In the genomic region with DNA sequence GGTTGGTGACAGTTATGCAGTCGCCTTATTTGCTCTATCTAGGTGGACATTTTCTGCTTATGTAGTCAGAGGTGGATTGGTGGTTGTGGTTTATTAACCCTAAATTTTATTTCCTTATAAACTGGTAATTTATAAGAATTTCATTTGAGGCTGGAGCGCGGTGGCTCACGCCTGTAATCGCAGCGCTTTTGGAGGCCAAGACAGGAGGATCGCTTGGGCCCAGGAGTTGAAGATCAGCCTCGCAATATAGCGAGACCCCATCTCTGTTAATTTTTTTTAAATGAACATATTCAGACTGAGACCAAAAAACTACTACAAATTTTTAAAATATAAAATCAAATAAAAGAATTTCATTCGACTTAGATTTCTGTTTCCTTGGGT, we compare ENCODE assay signal across 8 cellular contexts. TPM values are rescaled to one million over a fixed set of nuclear protein-coding genes. Genes with fewer than 3 reads are reported as not detected.
DNase-seq lines count a peak whose midpoint lies in the region; ATAC-seq and TF ChIP-seq lines count a peak whose summit lies in the region.

No MANE protein-coding gene starts in this region.

- H3K27me3 ChIP-seq in iPS-15b (ENCODE audit: control insufficient read depth, insufficient read depth, low read length), result no peaks in the 10 kb centered on the region

- CTCF ChIA-PET in activated CD8-positive, alpha-beta T cell treated with anti-CD3 and anti-CD28 coated beads, Interleukin-2, amount 10 ng/mL, durations not matched to agents 7 days and 5 days (lab: Charles Lee), result interaction anchor here (0.9 to 1.0 kb wide), 2 partner anchors 10 to 62 kb away, joined by 3 read pairs; no protein-coding TSS in a partner anchor

- DNase-seq in HFFc6 (peak; percentile 8), GM19238 (ENCODE audit: insufficient read length, low spot score) (no peak), foreskin melanocyte (no peak)
- no peak for DNase-seq in activated CD8-positive, alpha-beta T cell treated with anti-CD3 and anti-CD28 coated beads, Interleukin-2, amount 10 ng/mL, durations not matched to agents 7 days and 5 days
- DNase-seq in activated effector memory CD4-positive, alpha-beta T cell treated with anti-CD3 and anti-CD28 coated beads, Interleukin-2, amount 50 U/mL, for 16 hours, result no peak

- peaks cover 6% of the 10 kb centered on the region for H3K36me3 ChIP-seq in iPS-15b (ENCODE audit: control insufficient read depth, insufficient read depth, low read length)

- no peak for ATAC-seq in activated CD8-positive, alpha-beta T cell treated with anti-CD3 and anti-CD28 coated beads, Interleukin-2, amount 10 ng/mL, durations not matched to agents 7 days and 5 days
- ATAC-seq in stimulated activated memory B cell treated with anti-CD40 and anti-IgM and Interleukin-4, amounts not matched to agents 10 μg/mL and 1 μg/mL and 100 μg/mL, for 72 hours, result no peak
- no peak for ATAC-seq in GM18909 (IDR thresholded peaks at IDR 0.05; ENCODE audit: poor library complexity, unreplicated experiment)

- peak overlapping the region; percentile 96 for H3K27ac Mint-ChIP-seq in HFFc6
- H3K27ac Mint-ChIP-seq in activated CD8-positive, alpha-beta T cell treated with anti-CD3 and anti-CD28 coated beads, Interleukin-2, amount 10 ng/mL, durations not matched to agents 7 days and 5 days, result peak overlapping the region; percentile 80
- peak overlapping the region; percentile 86 for H3K27ac Mint-ChIP-seq in stimulated activated memory B cell treated with anti-CD40 and anti-IgM and Interleukin-4, amounts not matched to agents 10 μg/mL and 1 μg/mL and 100 μg/mL, for 72 hours

- peaks cover 37% of the 10 kb centered on the region for H3K36me3 Mint-ChIP-seq in HFFc6 (ENCODE audit: low read depth)
- peaks cover 22% of the 10 kb centered on the region for H3K36me3 Mint-ChIP-seq in activated CD8-positive, alpha-beta T cell treated with anti-CD3 and anti-CD28 coated beads, Interleukin-2, amount 10 ng/mL, durations not matched to agents 7 days and 5 days (ENCODE audit: low read depth)
- peaks cover 13% of the 10 kb centered on the region for H3K36me3 Mint-ChIP-seq in stimulated activated memory B cell treated with anti-CD40 and anti-IgM and Interleukin-4, amounts not matched to agents 10 μg/mL and 1 μg/mL and 100 μg/mL, for 72 hours

- peak overlapping the region; percentile 91 for H3K9ac ChIP-seq in iPS-15b (ENCODE audit: low read depth, low read length)

- no peaks in the 10 kb centered on the region; the same call in none of the 2 replicates for H3K27me3 Mint-ChIP-seq in HFFc6 (ENCODE audit: insufficient read depth)
- no peaks in the 10 kb centered on the region for H3K27me3 Mint-ChIP-seq in activated CD8-positive, alpha-beta T cell treated with anti-CD3 and anti-CD28 coated beads, Interleukin-2, amount 10 ng/mL, durations not matched to agents 7 days and 5 days (ENCODE audit: low read depth)
- no peaks in the 10 kb centered on the region for H3K27me3 Mint-ChIP-seq in stimulated activated memory B cell treated with anti-CD40 and anti-IgM and Interleukin-4, amounts not matched to agents 10 μg/mL and 1 μg/mL and 100 μg/mL, for 72 hours

- no peaks in the 10 kb centered on the region for H3K9me3 Mint-ChIP-seq in HFFc6
- peaks cover 3% of the 10 kb centered on the region for H3K9me3 Mint-ChIP-seq in activated CD8-positive, alpha-beta T cell treated with anti-CD3 and anti-CD28 coated beads, Interleukin-2, amount 10 ng/mL, durations not matched to agents 7 days and 5 days (ENCODE audit: insufficient read depth)
- H3K9me3 Mint-ChIP-seq in stimulated activated memory B cell treated with anti-CD40 and anti-IgM and Interleukin-4, amounts not matched to agents 10 μg/mL and 1 μg/mL and 100 μg/mL, for 72 hours, result no peaks in the 10 kb centered on the region

- no peak for TF ChIP-seq CTCF in HFFc6 (IDR thresholded peaks at IDR 0.05)

- H3K4me3 Mint-ChIP-seq in HFFc6, result peak overlapping the region; percentile 100
- H3K4me3 Mint-ChIP-seq in activated CD8-positive, alpha-beta T cell treated with anti-CD3 and anti-CD28 coated beads, Interleukin-2, amount 10 ng/mL, durations not matched to agents 7 days and 5 days, result peak overlapping the region; percentile 84
- H3K4me3 Mint-ChIP-seq in stimulated activated memory B cell treated with anti-CD40 and anti-IgM and Interleukin-4, amounts not matched to agents 10 μg/mL and 1 μg/mL and 100 μg/mL, for 72 hours, result peak overlapping the region; percentile 95

- H3K9me3 ChIP-seq in iPS-15b (ENCODE audit: control insufficient read depth, insufficient read depth, low read length), result no peaks in the 10 kb centered on the region

- peaks cover 25% of the 10 kb centered on the region for H3K4me1 Mint-ChIP-seq in HFFc6 (ENCODE audit: low read depth)
- peaks cover 25% of the 10 kb centered on the region for H3K4me1 Mint-ChIP-seq in activated CD8-positive, alpha-beta T cell treated with anti-CD3 and anti-CD28 coated beads, Interleukin-2, amount 10 ng/mL, durations not matched to agents 7 days and 5 days (ENCODE audit: low read depth)
- peaks cover 44% of the 10 kb centered on the region for H3K4me1 Mint-ChIP-seq in stimulated activated memory B cell treated with anti-CD40 and anti-IgM and Interleukin-4, amounts not matched to agents 10 μg/mL and 1 μg/mL and 100 μg/mL, for 72 hours

- H3K4me3 ChIP-seq in iPS-15b (ENCODE audit: low read depth, low read length), result peak overlapping the region; percentile 93

- H3K4me1 ChIP-seq in iPS-15b (ENCODE audit: control insufficient read depth, insufficient read depth, low read length), result peaks cover 5% of the 10 kb centered on the region

- POLR2A ChIA-PET in activated CD8-positive, alpha-beta T cell treated with anti-CD3 and anti-CD28 coated beads, Interleukin-2, amount 10 ng/mL, durations not matched to agents 7 days and 5 days (lab: Charles Lee), result interaction anchor here (0.8 kb wide), 1 partner anchor 16 kb away, joined by 3 read pairs; no protein-coding TSS in a partner anchor

RNA-seq across cellular contexts. Expression of a gene that starts 0.8 kb away (rescaled TPM):
- total RNA-seq in HFFc6 (2021; fragmentation: NEBNext Ultra II Directional; extraction: Animal tissue kit (Norgen Biotek cat#: 25700)), result 1 to 10 TPM; 5.7 to 8.7 (median 7.5) TPM
- total RNA-seq in activated CD8-positive, alpha-beta T cell treated with anti-CD3 and anti-CD28 coated beads, Interleukin-2, amount 10 ng/mL, durations not matched to agents 7 days and 5 days, result 1 to 10 TPM; 3.7 to 4.8 TPM

RNA-seq across cellular contexts. Expression of a gene that starts 20.6 kb away (rescaled TPM):
- 1 to 10 TPM; 1.5 to 2.8 (median 2.3) TPM for total RNA-seq in HFFc6 (2021; fragmentation: NEBNext Ultra II Directional; extraction: Animal tissue kit (Norgen Biotek cat#: 25700))
- 1 to 10 TPM; 9.8 to 9.9 TPM for total RNA-seq in activated CD8-positive, alpha-beta T cell treated with anti-CD3 and anti-CD28 coated beads, Interleukin-2, amount 10 ng/mL, durations not matched to agents 7 days and 5 days

RNA-seq across cellular contexts. Expression of a gene that starts 39.1 kb away (rescaled TPM):
- 10 to 100 TPM; 72.3 to 85.5 (median 78.7) TPM for total RNA-seq in HFFc6 (2021; fragmentation: NEBNext Ultra II Directional; extraction: Animal tissue kit (Norgen Biotek cat#: 25700))
- 10 to 100 TPM; 47.9 to 52.8 TPM for total RNA-seq in activated CD8-positive, alpha-beta T cell treated with anti-CD3 and anti-CD28 coated beads, Interleukin-2, amount 10 ng/mL, durations not matched to agents 7 days and 5 days

RNA-seq across cellular contexts. Expression of a gene that starts 59.4 kb away (rescaled TPM):
- total RNA-seq in HFFc6 (2021; fragmentation: NEBNext Ultra II Directional; extraction: Animal tissue kit (Norgen Biotek cat#: 25700)), result 1 to 10 TPM; 6.5 to 9.3 (median 8.0) TPM
- not detected for total RNA-seq in activated CD8-positive, alpha-beta T cell treated with anti-CD3 and anti-CD28 coated beads, Interleukin-2, amount 10 ng/mL, durations not matched to agents 7 days and 5 days
